17 cellular contexts compared by ENCODE assay signal in the genomic region with DNA sequence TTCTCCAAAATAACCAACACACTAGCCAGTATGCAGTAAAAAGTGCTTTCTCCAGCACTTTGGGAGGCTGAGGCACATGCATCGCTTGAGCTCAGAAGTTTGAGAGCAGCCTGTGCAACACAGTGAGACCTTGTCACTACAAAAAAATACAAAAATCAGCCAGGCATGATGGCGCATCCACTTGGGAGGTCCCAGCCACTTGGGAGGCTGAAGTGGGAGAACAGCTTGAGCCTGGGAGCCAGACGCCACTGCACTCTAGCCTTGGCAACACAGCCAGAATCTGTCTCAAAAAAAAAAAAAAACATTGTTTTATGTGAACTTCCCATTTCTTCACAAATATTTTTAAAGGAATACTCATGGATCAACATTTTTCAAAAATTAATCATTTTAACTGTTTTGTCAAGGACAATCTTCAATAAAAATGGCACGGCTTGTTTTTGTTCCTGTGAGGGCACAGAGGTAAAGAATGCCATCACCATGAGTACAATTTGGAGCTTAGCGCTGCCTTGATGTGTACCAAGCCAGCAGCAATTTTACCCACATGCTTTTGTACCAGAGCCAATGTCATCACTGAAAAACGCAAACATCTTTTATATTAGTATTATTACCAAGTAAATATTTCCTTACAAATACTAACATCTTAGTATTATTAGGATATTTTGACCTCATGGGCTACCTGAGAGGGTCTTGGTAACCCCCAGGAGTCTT. TPM values are rescaled to one million over a fixed set of nuclear protein-coding genes. Genes with fewer than 3 reads are reported as not detected.
DNase-seq lines count a peak whose midpoint lies in the region; ATAC-seq, FAIRE-seq and TF ChIP-seq lines count a peak whose summit lies in the region.
"Had no signal": no experiment of that assay in that cellular context is flagged by ENCODE, and none has a peak within 500 bp of the region (broad histone marks: within the 10 kb centered on the region; RNA-seq: fewer than 3 reads in every experiment).

No MANE protein-coding gene starts in this region.

- H3K27ac ChIP-seq in ascending aorta: peak overlapping the region; percentile 6 to 56
- H3K27ac ChIP-seq in pancreas: no peak overlapping the region
- no peak overlapping the region for H3K27ac ChIP-seq in suprapubic skin
- H3K27ac ChIP-seq: skin epidermis had no signal

- intact Hi-C loops in ascending aorta (cut with DNase I): no loop called here
- intact Hi-C loops in pancreas (cut with DNase I): no loop called here
- intact Hi-C loops in posterior vena cava (cut with DNase I): no loop called here

- H3K9me3 ChIP-seq in ascending aorta: no peaks in the 10 kb centered on the region
- no peaks in the 10 kb centered on the region for H3K9me3 ChIP-seq in pancreas
- H3K9me3 ChIP-seq in suprapubic skin: no peaks in the 10 kb centered on the region
- H3K9me3 ChIP-seq: mucosa of descending colon, SK-N-SH, transverse colon had no signal

- peaks cover 2 to 12% of the 10 kb centered on the region in 2 donors for H3K4me1 ChIP-seq in ascending aorta
- H3K4me1 ChIP-seq in pancreas: peaks cover 0 to 17% (median 15%) of the 10 kb centered on the region in 3 donors
- peaks cover 2% of the 10 kb centered on the region for H3K4me1 ChIP-seq in suprapubic skin

- no peak for TF ChIP-seq EP300 in suprapubic skin (IDR thresholded peaks at IDR 0.05)

- TF ChIP-seq CTCF in ascending aorta (IDR thresholded peaks at IDR 0.05) (no peak), pancreas (IDR thresholded peaks at IDR 0.05) (no peak), suprapubic skin (IDR thresholded peaks at IDR 0.05) (no peak)

- DNase-seq in DMS79 treated with DMSO at 0.1 percent for 48 hours (lab: John Stamatoyannopoulos, UW): peak; percentile 93
- peak; percentile 17 for DNase-seq in NCI-H1105 (lab: John Stamatoyannopoulos, UW)
- no peak for DNase-seq in ascending aorta (ENCODE audit: low spot score in 2 of 2)
- no peak for DNase-seq in pancreas
- DNase-seq in SKM-1 (lab: John Stamatoyannopoulos, UW; ENCODE audit: unreplicated experiment): no peak
- no peak for DNase-seq in posterior vena cava (ENCODE audit: low spot score)
- no peak for DNase-seq in suprapubic skin (ENCODE audit: low spot score in 2 of 2)
- DNase-seq: activated CD4-positive, alpha-beta T cell treated with anti-CD3 and anti-CD28 coated beads, Interleukin-2, amount 10 ng/mL, durations not matched to agents 7 days and 5 days; activated T-cell treated with anti-CD3 and anti-CD28 coated beads for 4 hours; DND-41; mucosa of descending colon; occipital lobe; SK-N-SH; stimulated activated CD4-positive, alpha-beta T cell treated with anti-CD3 and anti-CD28 coated beads, Interleukin-4, amount 100 ng/mL, for 4 hours; transverse colon had no signal

- peak; percentile 44 to 62 (median 60) for ATAC-seq in pancreas
- no peak for ATAC-seq in HG02870 (IDR thresholded peaks at IDR 0.05; ENCODE audit: unreplicated experiment)
- ATAC-seq: mucosa of descending colon had no signal

- FAIRE-seq in pancreas (lab: Jason Lieb, UNC): no peak

- H3K27me3 ChIP-seq in ascending aorta (no peaks in the 10 kb centered on the region), pancreas (no peaks in the 10 kb centered on the region), suprapubic skin (no peaks in the 10 kb centered on the region)
- H3K27me3 ChIP-seq: transverse colon had no signal

- WGBS in pancreas, 2 donors: 50 to 52% methylated on average over 6 of the region's 6 CpGs
- 64% methylated on average over 6 of the region's 6 CpGs for WGBS in suprapubic skin

- H3K4me3 ChIP-seq in ascending aorta (no peak overlapping the region), pancreas (no peak overlapping the region), suprapubic skin (no peak overlapping the region)
- H3K4me3 ChIP-seq: mucosa of descending colon, skin epidermis, transverse colon had no signal

- H3K36me3 ChIP-seq in ascending aorta (peaks cover 10 to 44% of the 10 kb centered on the region in 2 donors), pancreas (peaks cover 0 to 20% (median 0%) of the 10 kb centered on the region in 3 donors), suprapubic skin (peaks cover 50% of the 10 kb centered on the region)

- TF ChIP-seq POLR2A in suprapubic skin (IDR thresholded peaks at IDR 0.05): no peak

RNA-seq across cellular contexts. Expression of a gene that starts 26.7 kb away (rescaled TPM):
- total RNA-seq in ascending aorta: 56.4 TPM
- total RNA-seq in pancreas: 10 to 100 TPM; 47.3 to 84.0 (median 69.4) TPM
- 10 to 100 TPM; 43.1 to 70.4 TPM for polyA plus RNA-seq in pancreas
- total RNA-seq in posterior vena cava: 100 to 1,000 TPM; 138 to 146 TPM
- 10 to 100 TPM; 66.3 to 76.0 (median 68.3) TPM for total RNA-seq in suprapubic skin

RNA-seq across cellular contexts. Expression of a gene that starts 47.0 kb away (rescaled TPM):
- total RNA-seq in ascending aorta (30.8 TPM), pancreas (10 to 100 TPM in 4 of 6 donors, 1 to 10 TPM in 2; 4.4 to 13.2 (median 10.7) TPM), posterior vena cava (10 to 100 TPM; 16.2 to 20.3 TPM), suprapubic skin (10 to 100 TPM; 17.5 to 53.4 (median 27.6) TPM)
- polyA plus RNA-seq in pancreas: 1 to 10 TPM; 4.8 to 7.0 TPM

Comparison
In these comparisons a context has a peak if more than half of its experiments do, and no peak if none do; other contexts are left out.
1. DNase-seq: peak in DMS79 treated with DMSO at 0.1 percent for 48 hours (single experiment) and NCI-H1105 (single experiment); none in ascending aorta (0 of 2), pancreas (0 of 6), SKM-1 (single experiment), posterior vena cava (single experiment) and suprapubic skin (0 of 2).
2. H3K27ac ChIP-seq: peak in ascending aorta (2 of 2); none in pancreas (0 of 4) and suprapubic skin (single experiment).